Comparison of ENCODE assay signal across 1 cellular context in genomic region chr10:91797874-91798735, GRCh38.
TF ChIP-seq lines count a peak whose summit lies in the region.

TSS of gene TNKS2 (plus strand) at chr10:91798426. CDS start at chr10:91798691, 265 bp downstream.

TF ChIP-seq in K562, 482 proteins besides CTCF, POLR2A, EP300 and RAD21 (continued from another document):
- TF ChIP-seq MGA (IDR thresholded peaks at IDR 0.05) (peak; percentile 69), ZBTB40 (IDR thresholded peaks at IDR 0.05) (peak; percentile 66), ZBTB40 (CRISPR knock-in tag; IDR thresholded peaks at IDR 0.05) (no peak), CTBP1 (IDR thresholded peaks at IDR 0.05; ENCODE audit: borderline replicate concordance) (peak; percentile 52; the same call in 1 of the 2 replicates), OTX1 (CRISPR knock-in tag; IDR thresholded peaks at IDR 0.05) (0 out of 2 replicates have a peak, but pooled peaks have one; percentile 43), ZFX (CRISPR knock-in tag; IDR thresholded peaks at IDR 0.05) (peak; percentile 51), ARNT (IDR thresholded peaks at IDR 0.05) (no peak), TAF1 (IDR thresholded peaks at IDR 0.05; ENCODE audit: control insufficient read depth, extremely low read depth, insufficient read depth, low read length, severe bottlenecking) (peak; percentile 72), BRD9 (IDR thresholded peaks at IDR 0.05; ENCODE audit: low read depth, partially characterized antibody) (peak; percentile 24), KLF6 (CRISPR knock-in tag; IDR thresholded peaks at IDR 0.05; ENCODE audit: borderline replicate concordance) (no peak), SAFB2 (IDR thresholded peaks at IDR 0.05; ENCODE audit: borderline replicate concordance, low read depth, low read length, severe bottlenecking) (no peak), ZNF121 (CRISPR knock-in tag; conservative IDR thresholded peaks at IDR 0.05) (no peak), ARID1B (IDR thresholded peaks at IDR 0.05) (no peak), TOE1 (IDR thresholded peaks at IDR 0.05; ENCODE audit: borderline replicate concordance) (0 out of 2 replicates have a peak, but pooled peaks have one; percentile 28), TOE1 (CRISPR knock-in tag; IDR thresholded peaks at IDR 0.05; ENCODE audit: borderline replicate concordance, low read depth) (no peak), NCOR1 (IDR thresholded peaks at IDR 0.05) (no peak), ZBTB12 (CRISPR knock-in tag; IDR thresholded peaks at IDR 0.05) (0 out of 2 replicates have a peak, but pooled peaks have one; percentile 10), ZNF143 (CRISPR knock-in tag; IDR thresholded peaks at IDR 0.05) (peak; percentile 50; the same call in 1 of the 2 replicates)
